ENCODE assay signal across 15 cellular contexts in the genomic region with DNA sequence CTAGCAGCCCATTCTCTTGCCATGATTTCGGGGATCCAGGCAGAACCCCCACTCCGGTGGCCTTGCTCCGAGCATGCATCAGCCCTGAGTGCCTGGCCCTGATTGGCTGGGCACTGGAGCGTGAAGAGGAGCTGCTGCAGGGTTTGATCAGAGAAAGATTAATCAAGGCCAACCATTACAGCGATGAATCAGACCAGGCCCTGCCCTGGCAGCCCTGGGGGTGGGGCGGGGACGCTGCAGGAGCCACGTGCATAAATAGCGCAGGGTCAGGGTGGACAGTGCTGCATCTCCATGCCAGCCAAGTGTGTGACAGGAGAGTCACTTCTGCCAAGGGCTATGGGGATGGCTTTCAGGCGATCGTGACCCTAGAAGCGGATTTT. TPM values are rescaled to one million over a fixed set of nuclear protein-coding genes. Genes with fewer than 3 reads are reported as not detected.
DNase-seq lines count a peak whose midpoint lies in the region; ATAC-seq, FAIRE-seq and TF ChIP-seq lines count a peak whose summit lies in the region.
"Had no signal": no experiment of that assay in that cellular context is flagged by ENCODE, and none has a peak within 500 bp of the region (broad histone marks: within the 10 kb centered on the region; RNA-seq: fewer than 3 reads in every experiment).

No MANE protein-coding gene starts in this region.

- no peaks in the 10 kb centered on the region for H3K9me3 Mint-ChIP-seq in mesothelial cell of epicardium
- H3K9me3 Mint-ChIP-seq: H9; stimulated activated naive CD8-positive, alpha-beta T cell treated with anti-CD3 and anti-CD28 coated beads, Interleukin-15, Interleukin-2, amounts not matched to agents 100 ng/mL and 50 ng/mL, for 24 hours had no signal

- no peaks in the 10 kb centered on the region for H3K27me3 ChIP-seq in fibroblast of lung (ENCODE audit: control insufficient read depth, insufficient read depth, low read length)
- H3K27me3 ChIP-seq in psoas muscle (ENCODE audit: insufficient read depth in 3 of 3, low read length in 2 of 3): peaks cover 0 to 18% (median 2%) of the 10 kb centered on the region in 3 donors
- peaks cover 14% of the 10 kb centered on the region for H3K27me3 ChIP-seq in trophoblast cell (ENCODE audit: insufficient read depth, low read length)

- intact Hi-C loops in psoas muscle (cut with DNase I): loop anchor here in 1 of 2 donors (5.0 kb wide), 1 partner anchor 165 kb away; no protein-coding TSS in a partner anchor

- H2AFZ ChIP-seq in fibroblast of lung (ENCODE audit: low read length) (no peak overlapping the region), trophoblast cell (ENCODE audit: insufficient read depth, low read length, poor library complexity) (no peak overlapping the region)

- no peak overlapping the region for H2AK5ac ChIP-seq in trophoblast cell (ENCODE audit: low read length)

- H3K27ac Mint-ChIP-seq in mesothelial cell of epicardium: no peak overlapping the region
- H3K27ac Mint-ChIP-seq: H9; stimulated activated naive CD8-positive, alpha-beta T cell treated with anti-CD3 and anti-CD28 coated beads, Interleukin-15, Interleukin-2, amounts not matched to agents 100 ng/mL and 50 ng/mL, for 24 hours had no signal

- H3K9ac ChIP-seq in fibroblast of lung (ENCODE audit: insufficient read depth, low read length) (no peak overlapping the region), trophoblast cell (ENCODE audit: low read length) (no peak overlapping the region)

- H4K20me1 ChIP-seq in fibroblast of lung (ENCODE audit: control insufficient read depth, extremely low read depth, insufficient read depth, low read length): no peaks in the 10 kb centered on the region

- H3K4me1 Mint-ChIP-seq in mesothelial cell of epicardium: peaks cover 15% of the 10 kb centered on the region

- no peak overlapping the region for H2BK5ac ChIP-seq in trophoblast cell (ENCODE audit: low read depth, low read length, poor library complexity)

- peaks cover 8% of the 10 kb centered on the region for H3K27me3 Mint-ChIP-seq in mesothelial cell of epicardium (ENCODE audit: low read depth)

- H3K4ac ChIP-seq in trophoblast cell (ENCODE audit: low read depth, low read length): no peak overlapping the region

- H3K27ac ChIP-seq in fibroblast of lung (ENCODE audit: insufficient read depth, low read length) (peak overlapping the region; percentile 90), psoas muscle (no peak overlapping the region), trophoblast cell (ENCODE audit: low read depth, low read length) (no peak overlapping the region)

- H3K4me2 ChIP-seq in fibroblast of lung (ENCODE audit: extremely low read depth, insufficient read depth, low read length) (no peak overlapping the region), trophoblast cell (ENCODE audit: low read length) (no peak overlapping the region)

- no peak overlapping the region for H3K4me3 Mint-ChIP-seq in mesothelial cell of epicardium
- H3K4me3 Mint-ChIP-seq: H9; stimulated activated naive CD8-positive, alpha-beta T cell treated with anti-CD3 and anti-CD28 coated beads, Interleukin-15, Interleukin-2, amounts not matched to agents 100 ng/mL and 50 ng/mL, for 24 hours had no signal

- H3K4me3 ChIP-seq in fibroblast of lung (replicated peaks in 1 of 4; ENCODE audit: control extremely low read depth in 1 of 4, insufficient read depth in 1 of 4, low read depth in 3 of 4, low read length in 4 of 4) (no peak overlapping the region), psoas muscle (no peak overlapping the region), trophoblast cell (ENCODE audit: low read depth, low read length) (no peak overlapping the region)

- FAIRE-seq in RCC 7860 (lab: Jason Lieb, UNC): peak; percentile 87

- ATAC-seq in psoas muscle: peak; percentile 33 to 60 (median 48)
- no peak for ATAC-seq in HG03280 (IDR thresholded peaks at IDR 0.05; ENCODE audit: unreplicated experiment)
- ATAC-seq: activated CD4-positive, CD25-positive, alpha-beta regulatory T cell treated with anti-CD3 and anti-CD28 coated beads, Interleukin-2, amount 50 U/mL, for 24 hours had no signal

- no peak overlapping the region for H4K12ac ChIP-seq in trophoblast cell (ENCODE audit: low read depth, low read length)

- H3K18ac ChIP-seq in trophoblast cell (ENCODE audit: low read length): no peak overlapping the region

- H3K79me2 ChIP-seq in fibroblast of lung (ENCODE audit: control insufficient read depth, insufficient read depth, low read length): no peaks in the 10 kb centered on the region
- no peaks in the 10 kb centered on the region for H3K79me2 ChIP-seq in trophoblast cell (ENCODE audit: control insufficient read depth, insufficient read depth, low read length, poor library complexity)

- no peak overlapping the region for H4K8ac ChIP-seq in trophoblast cell (ENCODE audit: low read depth, low read length)

- DNase-seq in H4 (ENCODE audit: low spot score) (peak; percentile 29), RCC 7860 (ENCODE audit: low spot score) (peak; percentile 90), fibroblast of lung (ENCODE audit: low read depth in 2 of 2) (peak; percentile 38 to 79), psoas muscle (peak; percentile 53 to 59), COR-L47 (lab: John Stamatoyannopoulos, UW) (no peak), trophoblast cell (no peak), mesothelial cell of epicardium (ENCODE audit: low spot score in 2 of 2, unreplicated experiment in 2 of 2) (no peak)
- DNase-seq: activated naive CD4-positive, alpha-beta T cell treated with Interleukin-2 at 50 U/mL for 16 hours; dermis blood vessel endothelial cell; H9; NCI-H1092 treated with DMSO at 0.1 percent for 48 hours had no signal

- H4K91ac ChIP-seq in trophoblast cell (ENCODE audit: low read depth, low read length): no peak overlapping the region

- no peak overlapping the region for H2BK12ac ChIP-seq in trophoblast cell (ENCODE audit: low read length)

- 56 to 66% (median 65%) methylated on average over 11 to 12 of the region's 12 CpGs for WGBS in psoas muscle, 3 donors
- no CpG with 5 or more reads among the region's 12 CpGs for WGBS in trophoblast cell (ENCODE audit: extremely low coverage, insufficient coverage, insufficient read length)

- H3K23ac ChIP-seq in trophoblast cell (ENCODE audit: low read length): no peak overlapping the region

- H3K4me1 ChIP-seq in fibroblast of lung (ENCODE audit: control insufficient read depth, extremely low read depth, insufficient read depth, low read length) (peaks cover 20% of the 10 kb centered on the region), psoas muscle (no peaks in the 10 kb centered on the region), trophoblast cell (ENCODE audit: control insufficient read depth in 1 of 2, insufficient read depth in 2 of 2, low read length in 2 of 2) (peaks cover 9 to 11% of the 10 kb centered on the region in 2 experiments)

- H2BK120ac ChIP-seq in trophoblast cell (ENCODE audit: insufficient read depth, low read length, poor library complexity): no peak overlapping the region

- peaks cover 1% of the 10 kb centered on the region for H3K79me1 ChIP-seq in trophoblast cell (ENCODE audit: low read length)

- no peak overlapping the region for H3K14ac ChIP-seq in trophoblast cell (ENCODE audit: low read length)

- H3K9me3 ChIP-seq in fibroblast of lung (ENCODE audit: control insufficient read depth, insufficient read depth, low read depth, low read length) (no peaks in the 10 kb centered on the region), psoas muscle (no peaks in the 10 kb centered on the region), trophoblast cell (ENCODE audit: insufficient read depth, low read depth, low read length) (no peaks in the 10 kb centered on the region)

- no peak for TF ChIP-seq CTCF in fibroblast of lung (conservative IDR thresholded peaks at IDR 0.05 in 1 of 2, IDR thresholded peaks at IDR 0.05 in 1 of 2; ENCODE audit: low read depth in 1 of 2, low read length in 2 of 2)
- no peak for TF ChIP-seq CTCF in psoas muscle (IDR thresholded peaks at IDR 0.05)
- TF ChIP-seq CTCF in mesothelial cell of epicardium (IDR thresholded peaks at IDR 0.05; ENCODE audit: unreplicated experiment): no peak

- H3K36me3 Mint-ChIP-seq in mesothelial cell of epicardium: no peaks in the 10 kb centered on the region

- H3K36me3 ChIP-seq in fibroblast of lung (ENCODE audit: control insufficient read depth, insufficient read depth, low read length): no peaks in the 10 kb centered on the region
- H3K36me3 ChIP-seq in psoas muscle (ENCODE audit: insufficient read depth in 1 of 2, low read depth in 1 of 2): no peaks in the 10 kb centered on the region
- H3K36me3 ChIP-seq in trophoblast cell (ENCODE audit: control insufficient read depth in 1 of 2, insufficient read depth in 2 of 2, low read length in 2 of 2): no peaks in the 10 kb centered on the region

RNA-seq across cellular contexts. Expression of gene FAM131C, which starts 3.4 kb away (rescaled TPM):
- total RNA-seq in H4 (2014; rRNA removed; shearing (Covaris generic)): 0.08 and 0.62 TPM in 2 replicates
- total RNA-seq in fibroblast of lung (0.26 and 0.50 TPM in 2 replicates), psoas muscle (not detected), mesothelial cell of epicardium (1.6 to 1.9 TPM (median 1.7 TPM) in 3 replicates)
- polyA plus RNA-seq in fibroblast of lung (0.26 and 0.34 TPM in 2 replicates), psoas muscle (under 1 TPM; 0.01 to 0.51 (median 0.06) TPM)
- 0.66 and 0.91 TPM in 2 replicates for polyA plus RNA-seq in fibroblast of lung (2012)
- 2.0 and 2.6 TPM in 2 replicates for polyA minus RNA-seq in fibroblast of lung (ENCODE audit: low replicate concordance)
- 0.04 TPM in 2 replicates for polyA plus RNA-seq in trophoblast cell (2013)
- total RNA-seq: dermis blood vessel endothelial cell had no signal

RNA-seq across cellular contexts. Expression of gene CLCNKB, which starts 33.3 kb away (rescaled TPM):
- total RNA-seq in H4 (2014; rRNA removed; shearing (Covaris generic)): not detected in 2 replicates
- total RNA-seq in fibroblast of lung (under 0.01 and 0.33 TPM in 2 replicates), psoas muscle (under 1 TPM in 1 of 4 donors, not detected in 3; 0.30 TPM), mesothelial cell of epicardium (2.9 to 3.6 TPM (median 3.0 TPM) in 3 replicates)
- polyA plus RNA-seq in fibroblast of lung (0.07 and 0.09 TPM in 2 replicates), psoas muscle (under 1 TPM in 2 of 3 donors, not detected in 1; 0.05 to 0.31 TPM)
- polyA plus RNA-seq in fibroblast of lung (2012): 0.05 TPM in 1 of 2 replicates, not detected in the other
- polyA minus RNA-seq in fibroblast of lung (ENCODE audit: low replicate concordance): not detected in 2 replicates
- polyA plus RNA-seq in trophoblast cell (2013): 0.17 and 0.18 TPM in 2 replicates
- polyA plus RNA-seq: neural cell had no signal

RNA-seq across cellular contexts. Expression of gene CLCNKA, which starts 55.0 kb away (rescaled TPM):
- not detected in 2 replicates for total RNA-seq in H4 (2014; rRNA removed; shearing (Covaris generic))
- total RNA-seq in fibroblast of lung (under 0.01 TPM in 2 replicates), psoas muscle (1 to 10 TPM in 3 of 4 donors, under 1 TPM in 1; 0.84 to 2.2 (median 1.4) TPM), mesothelial cell of epicardium (3.0 to 3.5 TPM (median 3.2 TPM) in 3 replicates)
- polyA plus RNA-seq in fibroblast of lung (0.05 TPM in 1 of 2 replicates, not detected in the other), psoas muscle (1 to 10 TPM in 1 of 3 donors, under 1 TPM in 2; 0.30 to 1.2 (median 0.63) TPM)
- not detected in 2 replicates for polyA plus RNA-seq in fibroblast of lung (2012)
- polyA minus RNA-seq in fibroblast of lung (ENCODE audit: low replicate concordance): not detected in 2 replicates
- 0.12 and 0.19 TPM in 2 replicates for polyA plus RNA-seq in trophoblast cell (2013)
- total RNA-seq: dermis blood vessel endothelial cell had no signal
- polyA plus RNA-seq: neural cell had no signal

RNA-seq across cellular contexts. Expression of gene HSPB7, which starts 59.0 kb away (rescaled TPM):
- not detected in 2 replicates for total RNA-seq in H4 (2014; rRNA removed; shearing (Covaris generic))
- total RNA-seq in fibroblast of lung: 1.0 and 4.5 TPM in 2 replicates
- 10.1 and 14.2 TPM in 2 replicates for polyA plus RNA-seq in fibroblast of lung
- polyA plus RNA-seq in fibroblast of lung (2012): 16.4 and 25.3 TPM in 2 replicates
- 15.2 and 16.3 TPM in 2 replicates for polyA minus RNA-seq in fibroblast of lung (ENCODE audit: low replicate concordance)
- total RNA-seq in psoas muscle: 1,000 to 10,000 TPM; 1,183 to 3,738 (median 2,852) TPM
- polyA plus RNA-seq in psoas muscle: 1,000 to 10,000 TPM; 1,867 to 2,156 (median 2,058) TPM
- polyA plus RNA-seq in trophoblast cell (2013): 3.0 and 3.8 TPM in 2 replicates
- total RNA-seq in mesothelial cell of epicardium: 5.0 to 6.3 TPM (median 6.3 TPM) in 3 replicates
- total RNA-seq: dermis blood vessel endothelial cell, H9 had no signal
- polyA plus RNA-seq: neural cell had no signal

Comparison
In these comparisons a context has a peak if more than half of its experiments do, and no peak if none do; other contexts are left out.
1. DNase-seq: peak in H4 (single experiment), RCC 7860 (single experiment), fibroblast of lung (2 of 2) and psoas muscle (2 of 2); none in COR-L47 (single experiment), trophoblast cell (0 of 2) and mesothelial cell of epicardium (0 of 2).